In the genomic region with DNA sequence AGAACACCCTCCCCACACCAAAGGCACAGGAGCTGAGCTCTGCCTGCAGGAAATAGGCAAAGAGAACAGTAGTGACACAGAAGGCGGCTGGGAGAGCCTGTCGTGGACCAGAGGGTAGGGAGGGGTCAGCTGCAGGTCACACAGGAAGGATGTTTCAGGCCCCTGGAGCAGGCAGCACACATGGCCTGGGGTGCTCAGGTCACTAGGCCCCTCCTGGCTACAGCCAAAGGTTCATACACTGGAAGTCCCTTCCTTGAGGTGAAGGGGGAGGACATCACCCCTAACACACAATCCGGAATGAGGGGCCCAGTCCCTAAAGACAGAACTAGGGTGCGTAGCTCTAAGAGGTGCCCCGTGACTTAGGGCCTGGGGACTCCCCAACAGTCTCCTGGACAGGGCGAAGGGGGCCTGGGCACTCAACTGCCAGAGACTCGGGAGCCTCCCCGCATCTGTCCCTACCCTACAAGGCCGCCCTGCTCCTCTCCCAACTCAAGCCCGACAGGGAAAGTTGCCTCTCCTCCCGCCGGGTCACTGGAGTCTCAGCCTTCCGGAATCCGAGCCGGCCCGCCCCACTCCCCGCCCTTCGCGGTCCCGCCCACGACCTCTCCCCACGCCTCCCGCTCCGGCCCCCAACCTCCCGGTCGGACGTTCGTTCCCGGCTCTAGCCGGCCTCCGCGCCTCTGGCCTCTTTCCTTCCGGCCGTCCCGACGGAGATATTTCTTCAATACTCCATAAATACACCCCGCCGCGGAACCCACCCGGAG, we compare ENCODE assay signal across 9 cellular contexts. TPM values are rescaled to one million over a fixed set of nuclear protein-coding genes. Genes with fewer than 3 reads are reported as not detected.
DNase-seq lines count a peak whose midpoint lies in the region; ATAC-seq, FAIRE-seq and TF ChIP-seq lines count a peak whose summit lies in the region.
"Had no signal": no experiment of that assay in that cellular context is flagged by ENCODE, and none has a peak within 500 bp of the region (broad histone marks: within the 10 kb centered on the region; RNA-seq: fewer than 3 reads in every experiment).

TSS of gene CYB5R2 (minus strand) at position 541 of the 764 bp plus-strand sequence. CDS start 675 bp downstream, outside the sequence.

- DNase-seq in ELR (ENCODE audit: low read depth) = peak; percentile 79
- DNase-seq in right atrium auricular region (ENCODE audit: low spot score) = no peak
- peak; percentile 69 for DNase-seq in prostate gland (ENCODE audit: low spot score)
- no peak for DNase-seq in urothelium cell line (ENCODE audit: low spot score)
- DNase-seq in NCI-H1048 (lab: John Stamatoyannopoulos, UW) = no peak
- no peak for DNase-seq in GOT3 (lab: John Stamatoyannopoulos, UW)

- peak; percentile 51 for TF ChIP-seq POLR2A in prostate gland (IDR thresholded peaks at IDR 0.05)

- H3K4me3 ChIP-seq in right atrium auricular region (peak within 1 kb of the TSS; percentile 57 to 60), prostate gland (peak within 1 kb of the TSS; percentile 46 to 58)
- H3K4me3 ChIP-seq: SK-N-MC had no signal

- WGBS in adipose tissue, 3 donors = 8 to 14% (median 12%) methylated on average over 37 to 40 of the region's 40 CpGs
- WGBS in prostate gland = 9% methylated on average over 38 of the region's 40 CpGs

- H3K27me3 ChIP-seq in right atrium auricular region (no peaks in the 10 kb centered on the region), prostate gland (replicated peaks; ENCODE audit: insufficient read depth) (no peaks in the 10 kb centered on the region)

- intact Hi-C loops in prostate gland (cut with DNase I) = no loop called here

- no peak within 1 kb of the TSS for H3K27ac ChIP-seq in adipose tissue (ENCODE audit: low read depth, low read length)
- peak within 1 kb of the TSS; percentile 25 to 30 for H3K27ac ChIP-seq in right atrium auricular region
- peak within 1 kb of the TSS; percentile 52 to 73 for H3K27ac ChIP-seq in prostate gland
- H3K27ac ChIP-seq: SK-N-MC had no signal

- no peak for FAIRE-seq in urothelium cell line (lab: Jason Lieb, UNC)

- TF ChIP-seq CTCF in right atrium auricular region (IDR thresholded peaks at IDR 0.05) (no peak), prostate gland (IDR thresholded peaks at IDR 0.05) (no peak)

- H3K36me3 ChIP-seq in right atrium auricular region (no peaks in the 10 kb centered on the region), prostate gland (no peaks in the 10 kb centered on the region)

- H3K4me1 ChIP-seq in right atrium auricular region (peaks cover 0 to 17% of the 10 kb centered on the region in 2 donors), prostate gland (replicated peaks) (peaks cover 3% of the 10 kb centered on the region)

- H3K9me3 ChIP-seq in right atrium auricular region (no peaks in the 10 kb centered on the region), prostate gland (no peaks in the 10 kb centered on the region)

- peak; percentile 47 for ATAC-seq in HG02571 (IDR thresholded peaks at IDR 0.05; ENCODE audit: unreplicated experiment)

RNA-seq across cellular contexts. Expression of gene CYB5R2, which starts in this region (rescaled TPM):
- polyA plus RNA-seq in adipose tissue = 10 to 100 TPM in 2 of 3 donors, 1 to 10 TPM in 1; 3.0 to 17.9 (median 10.4) TPM
- total RNA-seq in right atrium auricular region (1 to 10 TPM; 1.5 to 4.0 TPM), prostate gland (10 to 100 TPM; 14.1 to 52.5 TPM)

Comparison
In these comparisons a context has a peak if more than half of its experiments do, and no peak if none do; other contexts are left out.
1. DNase-seq: peak in ELR (single experiment) and prostate gland (single experiment); none in right atrium auricular region (single experiment), urothelium cell line (single experiment), NCI-H1048 (single experiment) and GOT3 (single experiment).